In the genomic region with DNA sequence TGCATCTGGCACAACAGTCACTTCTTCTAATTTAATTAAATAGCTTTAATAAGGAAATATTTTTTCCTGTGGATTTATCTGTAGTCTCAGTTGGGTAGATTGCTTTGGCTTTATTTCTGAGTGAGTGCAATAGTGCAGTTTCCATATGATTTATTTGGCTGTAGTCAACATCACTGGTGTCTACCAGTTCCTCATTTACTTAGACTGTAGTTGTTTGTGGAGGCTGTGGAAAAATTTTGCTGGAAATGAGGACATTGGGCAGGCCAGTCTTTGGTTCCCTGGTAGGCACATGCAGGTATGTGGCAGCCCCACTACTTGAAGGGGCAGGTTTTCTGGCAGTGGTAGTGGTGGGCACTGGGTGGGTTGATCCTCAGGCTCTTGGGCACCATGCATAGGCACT, we compare ENCODE assay signal across 33 cellular contexts. TPM values are rescaled to one million over a fixed set of nuclear protein-coding genes. Genes with fewer than 3 reads are reported as not detected.
"Had no signal": no experiment of that assay in that cellular context is flagged by ENCODE, and none has a peak within 500 bp of the region (broad histone marks: within the 10 kb centered on the region; RNA-seq: fewer than 3 reads in every experiment).

No MANE protein-coding gene starts in this region.

- H3K4me1 ChIP-seq: SJCRH30 had no signal

- H3K4me3 ChIP-seq: breast epithelium, SJCRH30 had no signal

- H3K27me3 Mint-ChIP-seq: activated CD8-positive, alpha-beta T cell treated with anti-CD3 and anti-CD28 coated beads for 36 hours had no signal

- H3K27ac Mint-ChIP-seq: activated CD4-positive, alpha-beta T cell treated with anti-CD3 and anti-CD28 coated beads for 36 hours; activated CD8-positive, alpha-beta T cell treated with anti-CD3 and anti-CD28 coated beads for 36 hours; activated naive CD4-positive, alpha-beta T cell treated with anti-CD3 and anti-CD28 coated beads, Interleukin-2, amount 10 ng/mL, durations not matched to agents 7 days and 5 days; activated naive CD8-positive, alpha-beta T cell treated with anti-CD3 and anti-CD28 coated beads for 36 hours; activated T-cell treated with anti-CD3 and anti-CD28 coated beads, Interleukin-2, amount 50 U/mL, for 72 hours; activated T-helper 2 cell treated with anti-CD3 and anti-CD28 coated beads, Interferon-gamma antibody, Interleukin-2, Interleukin-4, amounts not matched to agents 10 μg/mL and 5 μg/mL and 100 μg/mL, durations not matched to agents 14 hours and 24 hours and 36 hours had no signal

- H3K27ac ChIP-seq: breast epithelium, KMS-11, SJCRH30, WERI-Rb-1 had no signal

- ATAC-seq: activated CD4-positive, alpha-beta T cell treated with anti-CD3 and anti-CD28 coated beads for 36 hours; activated CD8-positive, alpha-beta T cell treated with anti-CD3 and anti-CD28 coated beads for 36 hours; activated T-cell treated with anti-CD3 and anti-CD28 coated beads, Interleukin-2, amount 50 U/mL, for 72 hours had no signal

- H3K4me3 Mint-ChIP-seq: activated CD4-positive, alpha-beta T cell treated with anti-CD3 and anti-CD28 coated beads for 36 hours; activated CD8-positive, alpha-beta T cell treated with anti-CD3 and anti-CD28 coated beads for 36 hours; activated naive CD4-positive, alpha-beta T cell treated with anti-CD3 and anti-CD28 coated beads, Interleukin-2, amount 10 ng/mL, durations not matched to agents 7 days and 5 days; activated naive CD8-positive, alpha-beta T cell treated with anti-CD3 and anti-CD28 coated beads for 36 hours; activated T-cell treated with anti-CD3 and anti-CD28 coated beads, Interleukin-2, amount 50 U/mL, for 72 hours had no signal

- H3K36me3 ChIP-seq: breast epithelium, SJCRH30, WERI-Rb-1 had no signal

- H3K27me3 ChIP-seq: breast epithelium, SJCRH30 had no signal

- DNase-seq: activated CD4-positive, alpha-beta T cell treated with anti-CD3 and anti-CD28 coated beads for 36 hours; activated CD4-positive, alpha-beta T cell treated with anti-CD3 and anti-CD28 coated beads, Interleukin-2, amount 50 U/mL, for 1 hour; activated CD8-positive, alpha-beta memory T cell treated with anti-CD3 and anti-CD28 coated beads, Interleukin-2, amount 50 U/mL, for 4 hours; activated CD8-positive, alpha-beta T cell treated with anti-CD3 and anti-CD28 coated beads for 36 hours; activated gamma-delta T cell treated with Interleukin-2 at 50 U/mL for 16 hours; activated naive CD4-positive, alpha-beta T cell treated with anti-CD3 and anti-CD28 coated beads, Interleukin-2, amount 10 ng/mL, durations not matched to agents 7 days and 5 days; activated naive CD8-positive, alpha-beta T cell treated with anti-CD3 and anti-CD28 coated beads for 36 hours; activated T-cell treated with anti-CD3 and anti-CD28 coated beads, Interleukin-2, amount 50 U/mL, for 72 hours; anterior cingulate cortex; caudate nucleus; NCI-H1048; NCI-H1417 treated with DMSO at 0.1 percent for 48 hours; NCI-H1694; NCI-H2029; NCI-H2107; NCI-H2171 treated with DMSO at 0.1 percent for 48 hours; NCI-H345; NCI-H510A; NCI-H526 treated with DMSO at 0.1 percent for 48 hours; NCI-H82; SJCRH30; SK-N-SH; T-helper 1 cell; WERI-Rb-1 had no signal

RNA-seq across cellular contexts. Expression of a gene that starts 15.5 kb away (rescaled TPM):
- total RNA-seq: activated CD4-positive, alpha-beta T cell treated with anti-CD3 and anti-CD28 coated beads for 36 hours; activated CD8-positive, alpha-beta T cell treated with anti-CD3 and anti-CD28 coated beads for 36 hours; activated naive CD8-positive, alpha-beta T cell treated with anti-CD3 and anti-CD28 coated beads for 36 hours; activated T-cell treated with anti-CD3 and anti-CD28 coated beads, Interleukin-2, amount 50 U/mL, for 72 hours; activated T-helper 2 cell treated with anti-CD3 and anti-CD28 coated beads, Interferon-gamma antibody, Interleukin-2, Interleukin-4, amounts not matched to agents 10 μg/mL and 5 μg/mL and 100 μg/mL, durations not matched to agents 14 hours and 24 hours and 36 hours; breast epithelium; cerebellum; MCF 10A; OCI-LY7; RPMI7951; SJCRH30; T-helper 2 cell treated with Interferon-gamma antibody and Interleukin-4, amounts not matched to agents 100 ng/mL and 5 ng/mL, for 36 hours had no signal
- polyA plus RNA-seq: adipose tissue, SK-N-SH had no signal

RNA-seq across cellular contexts. Expression of a gene that starts 47.4 kb away (rescaled TPM):
- total RNA-seq: RPMI7951 had no signal

RNA-seq across cellular contexts. Expression of a gene that starts 54.1 kb away (rescaled TPM):
- total RNA-seq: activated CD4-positive, alpha-beta T cell treated with anti-CD3 and anti-CD28 coated beads for 36 hours; activated CD8-positive, alpha-beta T cell treated with anti-CD3 and anti-CD28 coated beads for 36 hours; activated naive CD8-positive, alpha-beta T cell treated with anti-CD3 and anti-CD28 coated beads for 36 hours; activated T-cell treated with anti-CD3 and anti-CD28 coated beads, Interleukin-2, amount 50 U/mL, for 72 hours; activated T-helper 2 cell treated with anti-CD3 and anti-CD28 coated beads, Interferon-gamma antibody, Interleukin-2, Interleukin-4, amounts not matched to agents 10 μg/mL and 5 μg/mL and 100 μg/mL, durations not matched to agents 14 hours and 24 hours and 36 hours; breast epithelium; cerebellum; MCF 10A; OCI-LY7; RPMI7951; SJCRH30; T-helper 2 cell treated with Interferon-gamma antibody and Interleukin-4, amounts not matched to agents 100 ng/mL and 5 ng/mL, for 36 hours had no signal
- polyA plus RNA-seq: adipose tissue, SK-N-SH had no signal
